1 cellular context compared by ENCODE assay signal in the genomic region with DNA sequence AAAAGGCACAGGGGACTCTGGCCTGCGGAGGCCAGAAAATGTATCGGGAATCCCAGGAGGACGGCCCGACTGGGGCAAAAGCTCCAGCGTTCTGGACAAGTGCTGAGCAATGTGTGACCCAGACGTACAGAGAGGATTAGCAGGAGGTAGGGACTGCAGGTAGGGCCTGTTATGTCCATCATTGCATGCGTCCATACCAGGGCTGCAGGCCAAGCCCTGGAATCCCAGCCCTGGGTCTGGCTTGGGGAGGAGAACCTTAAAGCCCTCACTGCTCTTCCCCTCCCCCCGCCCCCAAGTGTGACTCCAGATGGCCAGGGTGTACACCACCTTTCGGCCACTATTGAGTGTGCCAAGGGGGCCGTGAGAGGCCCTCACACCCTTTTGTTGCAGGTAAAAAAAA.
TF ChIP-seq lines count a peak whose summit lies in the region.

No MANE protein-coding gene starts in this region.

TF ChIP-seq in K562, 482 proteins besides CTCF, POLR2A, EP300 and RAD21:
- no peak for TF ChIP-seq SPI1 (IDR thresholded peaks at IDR 0.05; ENCODE audit: borderline replicate concordance, low read depth, low read length)
- no peak for TF ChIP-seq CCAR2 (IDR thresholded peaks at IDR 0.05; ENCODE audit: low read depth, low read length)
